11 cellular contexts compared by ENCODE assay signal in genomic region chr7:801940-802364, GRCh38. TPM values are rescaled to one million over a fixed set of nuclear protein-coding genes. Genes with fewer than 3 reads are reported as not detected.
DNase-seq lines count a peak whose midpoint lies in the region; ATAC-seq and TF ChIP-seq lines count a peak whose summit lies in the region.
"Had no signal": no experiment of that assay in that cellular context is flagged by ENCODE, and none has a peak within 500 bp of the region (broad histone marks: within the 10 kb centered on the region; RNA-seq: fewer than 3 reads in every experiment).

No MANE protein-coding gene starts in this region.

- H3K4me1 ChIP-seq in HEK293 (ENCODE audit: control insufficient read depth, insufficient read depth, low read length) (no peaks in the 10 kb centered on the region), ascending aorta (peaks cover 30 to 47% of the 10 kb centered on the region in 2 donors), hepatocyte (ENCODE audit: insufficient read depth) (no peaks in the 10 kb centered on the region), skeletal muscle satellite cell (ENCODE audit: control insufficient read depth, insufficient read depth, low read length) (peaks cover 4% of the 10 kb centered on the region)

- ATAC-seq in T-cell (replicated peaks in 1 of 4): no peak
- ATAC-seq: activated naive CD4-positive, alpha-beta T cell treated with anti-CD3 and anti-CD28 coated beads, Interleukin-2, amount 50 U/mL, for 72 hours; stimulated activated naive CD8-positive, alpha-beta T cell treated with anti-CD3 and anti-CD28 coated beads, Interleukin-15, Interleukin-2, amounts not matched to agents 100 U/mL and 50 U/mL, for 24 hours had no signal

- no peaks in the 10 kb centered on the region for H3K4me1 Mint-ChIP-seq in T-cell

- H2AFZ ChIP-seq in hepatocyte: no peak overlapping the region

- no peaks in the 10 kb centered on the region for H3K27me3 Mint-ChIP-seq in T-cell

- intact Hi-C loops in ascending aorta (cut with DNase I): no loop called here

- H3K9me3 Mint-ChIP-seq in T-cell: no peaks in the 10 kb centered on the region
- H3K9me3 Mint-ChIP-seq: activated naive CD4-positive, alpha-beta T cell treated with anti-CD3 and anti-CD28 coated beads, Interleukin-2, amount 50 U/mL, for 72 hours had no signal

- H3K27me3 ChIP-seq in ascending aorta (no peaks in the 10 kb centered on the region), hepatocyte (no peaks in the 10 kb centered on the region), skeletal muscle satellite cell (ENCODE audit: control insufficient read depth, insufficient read depth, low read length) (no peaks in the 10 kb centered on the region)

- CTCF ChIA-PET in HEK293 (lab: Yijun Ruan, JAX) (no interaction called here), T-cell (lab: Charles Lee) (no interaction called here)

- POLR2A ChIA-PET in HEK293 (lab: Yijun Ruan, JAX): no interaction called here
- POLR2A ChIA-PET in T-cell (lab: Charles Lee): no interaction called here

- H3K36me3 ChIP-seq in HEK293 (ENCODE audit: control insufficient read depth in 2 of 2, insufficient read depth in 1 of 2, low read length in 2 of 2) (no peaks in the 10 kb centered on the region; a peak in 1 of 3 replicates), ascending aorta (no peaks in the 10 kb centered on the region), hepatocyte (replicated peaks; ENCODE audit: insufficient read depth, low read depth) (no peaks in the 10 kb centered on the region), skeletal muscle satellite cell (ENCODE audit: insufficient read depth, low read length) (no peaks in the 10 kb centered on the region)

- no peak overlapping the region for H3K4me3 ChIP-seq in HEK293 (ENCODE audit: low read depth, low read length)
- peak overlapping the region; percentile 14 to 49 for H3K4me3 ChIP-seq in ascending aorta
- H3K4me3 ChIP-seq in hepatocyte: no peak overlapping the region
- H3K4me3 ChIP-seq in skeletal muscle satellite cell (ENCODE audit: low read length): no peak overlapping the region

- H3K4me2 ChIP-seq in hepatocyte: no peak overlapping the region
- peak overlapping the region; percentile 68 for H3K4me2 ChIP-seq in skeletal muscle satellite cell (ENCODE audit: low read length)

- H3K27ac Mint-ChIP-seq in T-cell: no peak overlapping the region

- H3K79me2 ChIP-seq in hepatocyte: no peaks in the 10 kb centered on the region

- H3K9me3 ChIP-seq in HEK293 (ENCODE audit: control insufficient read depth, insufficient read depth, low read depth, low read length) (no peaks in the 10 kb centered on the region), ascending aorta (no peaks in the 10 kb centered on the region), hepatocyte (ENCODE audit: low read depth) (no peaks in the 10 kb centered on the region), skeletal muscle satellite cell (replicated peaks; ENCODE audit: low read length) (no peaks in the 10 kb centered on the region)

- no peak overlapping the region for H3K27ac ChIP-seq in HEK293 (ENCODE audit: extremely low read depth, low read depth, low read length)
- peak overlapping the region; percentile 88 to 91 for H3K27ac ChIP-seq in ascending aorta
- H3K27ac ChIP-seq in hepatocyte: peak overlapping the region; percentile 68

- peak in 1 of 2 donors; percentile 81 for DNase-seq in ascending aorta (ENCODE audit: low spot score in 2 of 2)
- DNase-seq in hepatocyte (ENCODE audit: low spot score): peak; percentile 49
- DNase-seq in 8988T: no peak
- DNase-seq in T-cell: no peak
- DNase-seq in stimulated activated naive CD4-positive, alpha-beta T cell (lab: John Stamatoyannopoulos, UW): no peak
- DNase-seq in COLO829 (ENCODE audit: low spot score): no peak
- DNase-seq: NCI-H1930; stimulated activated naive CD8-positive, alpha-beta T cell treated with anti-CD3 and anti-CD28 coated beads, Interleukin-15, Interleukin-2, amounts not matched to agents 100 U/mL and 50 U/mL, for 24 hours had no signal

- no peaks in the 10 kb centered on the region for H4K20me1 ChIP-seq in hepatocyte (ENCODE audit: insufficient read depth, poor library complexity, severe bottlenecking)

- H3K9ac ChIP-seq in skeletal muscle satellite cell (ENCODE audit: low read depth, low read length): no peak overlapping the region

- no peak overlapping the region for H3K4me3 Mint-ChIP-seq in T-cell

- WGBS in hepatocyte (ENCODE audit: low lambda C conversion rate, missing lambda C conversion rate): 66% methylated on average over 16 of the region's 18 CpGs

- H3K36me3 Mint-ChIP-seq in T-cell: no peaks in the 10 kb centered on the region
- H3K36me3 Mint-ChIP-seq: activated naive CD4-positive, alpha-beta T cell treated with anti-CD3 and anti-CD28 coated beads, Interleukin-2, amount 50 U/mL, for 72 hours had no signal

- H3K9me2 ChIP-seq in hepatocyte (replicated peaks; ENCODE audit: insufficient read depth): no peaks in the 10 kb centered on the region

- TF ChIP-seq CTCF in HEK293 (tag by site-specific recombination; IDR thresholded peaks at IDR 0.05) (no peak), ascending aorta (IDR thresholded peaks at IDR 0.05) (no peak), hepatocyte (IDR thresholded peaks at IDR 0.05; ENCODE audit: poor library complexity) (no peak)

TF ChIP-seq in HEK293, 187 proteins besides CTCF, POLR2A, EP300 and RAD21:
- TF ChIP-seq ZIC2 (tag by site-specific recombination; IDR thresholded peaks at IDR 0.05) (peak; percentile 35), ZNF610 (tag by site-specific recombination; IDR thresholded peaks at IDR 0.05; ENCODE audit: borderline replicate concordance) (no peak), ZNF558 (tag by site-specific recombination; IDR thresholded peaks at IDR 0.05) (no peak), ZFHX2 (tag by site-specific recombination; conservative IDR thresholded peaks at IDR 0.05) (0 out of 2 replicates have a peak, but pooled peaks have one; percentile 11)
TF ChIP-seq in HEK293: peak in this region for 2.

RNA-seq across cellular contexts. Expression of gene SUN1, which starts 30.3 kb away (rescaled TPM):
- total RNA-seq in ascending aorta: 186 TPM
- total RNA-seq in hepatocyte: 101 and 109 TPM in 2 replicates
- 72.3 and 75.0 TPM in 2 replicates for polyA plus RNA-seq in hepatocyte
- 91.3 and 91.5 TPM in 2 replicates for total RNA-seq in skeletal muscle satellite cell (2012; rRNA removed)
- total RNA-seq in T-cell: 100 to 1,000 TPM in 3 of 5 donors, 10 to 100 TPM in 2; 90.8 to 299 (median 279) TPM

Comparison
In these comparisons a context has a peak if more than half of its experiments do, and no peak if none do; other contexts are left out.
1. H3K4me3 ChIP-seq: peak in ascending aorta (2 of 2); none in HEK293 (single experiment), hepatocyte (single experiment) and skeletal muscle satellite cell (single experiment).